In genomic region chr18:50644146-50644545, GRCh38 we compare ENCODE assay signal across 28 cellular contexts.
"Had no signal": no experiment of that assay in that cellular context is flagged by ENCODE, and none has a peak within 500 bp of the region (broad histone marks: within the 10 kb centered on the region; RNA-seq: fewer than 3 reads in every experiment).

No MANE protein-coding gene starts in this region.

- DNase-seq: activated B cell treated with CpG ODN at 0.5 μM for 24 hours; activated CD4-positive, alpha-beta T cell treated with anti-CD3 and anti-CD28 coated beads for 48 hours; activated CD4-positive, alpha-beta T cell treated with anti-CD3 and anti-CD28 coated beads, Interleukin-2, amount 50 U/mL, for 1 hour; activated CD4-positive, alpha-beta T cell treated with anti-CD3 and anti-CD28 coated beads, Interleukin-2, amount 50 U/mL, for 48 hours; activated CD8-positive, alpha-beta memory T cell treated with anti-CD3 and anti-CD28 coated beads for 24 hours; activated CD8-positive, alpha-beta T cell treated with anti-CD3 and anti-CD28 coated beads for 36 hours; activated effector memory CD4-positive, alpha-beta T cell treated with Interleukin-2 at 50 U/mL for 16 hours; activated gamma-delta T cell treated with Interleukin-2 at 50 U/mL for 16 hours; activated naive CD4-positive, alpha-beta T cell treated with anti-CD3 and anti-CD28 coated beads, Interleukin-2, amount 50 U/mL, for 16 hours; activated naive CD4-positive, alpha-beta T cell treated with Interleukin-2 at 50 U/mL for 16 hours; activated naive CD8-positive, alpha-beta T cell treated with anti-CD3 and anti-CD28 coated beads for 36 hours; activated naive CD8-positive, alpha-beta T cell treated with anti-CD3 and anti-CD28 coated beads, Interleukin-2, amount 50 U/mL, for 24 hours; activated T-cell treated with anti-CD3 and anti-CD28 coated beads, Interleukin-2, amount 50 U/mL, for 4 hours; brain microvascular endothelial cell; effector CD8-positive, alpha-beta T cell; esophagus squamous epithelium; T-helper 1 cell; T-helper 17 cell; T1000 had no signal

- H3K36me3 ChIP-seq: brain microvascular endothelial cell, esophagus squamous epithelium, WERI-Rb-1 had no signal

- H3K27me3 ChIP-seq: brain microvascular endothelial cell, esophagus squamous epithelium had no signal

- H3K4me1 ChIP-seq: esophagus squamous epithelium had no signal

- H3K27ac ChIP-seq: brain microvascular endothelial cell, epithelial cell of prostate, esophagus squamous epithelium, WERI-Rb-1 had no signal

- H3K4me3 ChIP-seq: esophagus squamous epithelium had no signal

- ATAC-seq: activated CD4-positive, CD25-positive, alpha-beta regulatory T cell treated with anti-CD3 and anti-CD28 coated beads, Interleukin-2, amount 50 U/mL, for 24 hours; activated CD8-positive, alpha-beta T cell treated with anti-CD3 and anti-CD28 coated beads for 36 hours; activated naive CD8-positive, alpha-beta T cell treated with anti-CD3 and anti-CD28 coated beads, Interleukin-2, amount 50 U/mL, for 24 hours; activated T-cell treated with anti-CD3 and anti-CD28 coated beads, Interleukin-2, amount 50 U/mL, for 4 hours; activated T-helper 17 cell treated with anti-CD3 and anti-CD28 coated beads, Interleukin-2, amount 50 U/mL, for 72 hours; T-helper 17 cell had no signal

- H3K9me3 ChIP-seq: esophagus squamous epithelium had no signal

- FAIRE-seq: astrocyte, colon, endometrium, endothelial cell of umbilical vein, frontal cortex had no signal
